ENCODE assay signal across 22 cellular contexts in genomic region chr11:76603202-76603601, GRCh38.
DNase-seq lines count a peak whose midpoint lies in the region; ATAC-seq and TF ChIP-seq lines count a peak whose summit lies in the region.
"Had no signal": no experiment of that assay in that cellular context is flagged by ENCODE, and none has a peak within 500 bp of the region (broad histone marks: within the 10 kb centered on the region; RNA-seq: fewer than 3 reads in every experiment).

No MANE protein-coding gene starts in this region.

- no peak overlapping the region for H2BK12ac ChIP-seq in mesenchymal stem cell (ENCODE audit: low read length in 2 of 2)

- TF ChIP-seq CTCF in adrenal gland (IDR thresholded peaks at IDR 0.05), result no peak

- 91 to 99% (median 96%) methylated on average over 4 of the region's 4 CpGs for WGBS in adrenal gland, 4 donors
- 96% methylated on average over 4 of the region's 4 CpGs for WGBS in mesenchymal stem cell

- H2AK5ac ChIP-seq in mesenchymal stem cell (ENCODE audit: low read length, severe bottlenecking), result no peak overlapping the region

- no peak overlapping the region for H3K18ac ChIP-seq in mesenchymal stem cell (ENCODE audit: low read depth in 1 of 2, low read length in 2 of 2)

- H3K23ac ChIP-seq in mesenchymal stem cell (ENCODE audit: low read length in 2 of 2), result no peak overlapping the region

- H3K14ac ChIP-seq in mesenchymal stem cell (ENCODE audit: low read length in 2 of 2), result no peak overlapping the region

- no peak overlapping the region for H3K4ac ChIP-seq in mesenchymal stem cell (ENCODE audit: low read depth in 1 of 2, low read length in 2 of 2)

- peaks cover 7 to 38% (median 24%) of the 10 kb centered on the region in 10 experiments; a peak in 19 of 20 replicates for H3K4me1 ChIP-seq in BLaER1 treated with 17β-estradiol and CSF1 and Interleukin-3, amounts not matched to agents 10 nM and 100 nM
- H3K4me1 ChIP-seq in adrenal gland (replicated peaks in 1 of 2) (peaks cover 23 to 27% of the 10 kb centered on the region in 2 donors), mesenchymal stem cell (ENCODE audit: control insufficient read depth, insufficient read depth, low read depth, low read length) (peaks cover 14% of the 10 kb centered on the region)
- H3K4me1 ChIP-seq: HAP-1 had no signal

- no peak for TF ChIP-seq POLR2A in adrenal gland (IDR thresholded peaks at IDR 0.05)

- no peaks in the 10 kb centered on the region for H3K36me3 ChIP-seq in BLaER1 treated with 17β-estradiol and CSF1 and Interleukin-3, amounts not matched to agents 10 nM and 100 nM
- H3K36me3 ChIP-seq in adrenal gland (replicated peaks in 1 of 2), result no peaks in the 10 kb centered on the region
- H3K36me3 ChIP-seq in mesenchymal stem cell (ENCODE audit: control insufficient read depth in 1 of 2, insufficient read depth in 2 of 2, low read depth in 1 of 2, low read length in 2 of 2), result no peaks in the 10 kb centered on the region
- H3K36me3 ChIP-seq: gastroesophageal sphincter, HAP-1, MG63, right lobe of liver, stomach had no signal

- DNase-seq in adrenal gland (peak in 2 of 7 donors; percentile 18 to 39), mesenchymal stem cell (no peak), NCI-H2171 treated with DMSO at 0.1 percent for 48 hours (lab: John Stamatoyannopoulos, UW) (no peak), SHP77 (lab: John Stamatoyannopoulos, UW) (no peak)
- DNase-seq in stimulated activated effector memory CD8-positive, alpha-beta T cell treated with anti-CD3 and anti-CD28 coated beads, Interleukin-12 subunit alpha, Interleukin-12 subunit beta, amount 100 ng/mL, for 72 hours (ENCODE audit: low spot score in 2 of 2), result no peak
- DNase-seq: CD4-positive, alpha-beta memory T cell; DMS53; left colon; MG63; NCI-H1694; NCI-H2227 treated with DMSO at 0.1 percent for 48 hours; right lobe of liver; stimulated activated CD4-positive, alpha-beta T cell treated with anti-CD3 and anti-CD28 coated beads, Interleukin-2, amount 100 ng/mL, for 24 hours; stomach; T1000 had no signal

- no peak overlapping the region for H3K9ac ChIP-seq in BLaER1 treated with 17β-estradiol and CSF1 and Interleukin-3, amounts not matched to agents 10 nM and 100 nM
- peak overlapping the region; percentile 47 for H3K9ac ChIP-seq in mesenchymal stem cell (ENCODE audit: low read length)

- no peaks in the 10 kb centered on the region; a peak in 2 of 22 replicates for H4K20me1 ChIP-seq in BLaER1 treated with 17β-estradiol and CSF1 and Interleukin-3, amounts not matched to agents 10 nM and 100 nM

- H2AFZ ChIP-seq in mesenchymal stem cell (ENCODE audit: low read depth, low read length), result no peak overlapping the region

- no peaks in the 10 kb centered on the region; a peak in 1 of 22 replicates for H3K27me3 ChIP-seq in BLaER1 treated with 17β-estradiol and CSF1 and Interleukin-3, amounts not matched to agents 10 nM and 100 nM
- H3K27me3 ChIP-seq in adrenal gland (no peaks in the 10 kb centered on the region), mesenchymal stem cell (ENCODE audit: control insufficient read depth in 1 of 2, insufficient read depth in 1 of 2, low read length in 2 of 2) (no peaks in the 10 kb centered on the region)
- H3K27me3 ChIP-seq: gastroesophageal sphincter, MG63, right lobe of liver, stomach had no signal

- H3K4me3 Mint-ChIP-seq in stimulated activated effector memory CD8-positive, alpha-beta T cell treated with anti-CD3 and anti-CD28 coated beads, Interleukin-12 subunit alpha, Interleukin-12 subunit beta, amount 100 ng/mL, for 72 hours, result no peak overlapping the region
- H3K4me3 Mint-ChIP-seq: CD4-positive, alpha-beta memory T cell had no signal

- H2BK5ac ChIP-seq in mesenchymal stem cell (ENCODE audit: low read depth, low read length, poor library complexity, severe bottlenecking), result no peak overlapping the region

- no peak overlapping the region for H4K91ac ChIP-seq in mesenchymal stem cell (ENCODE audit: low read length)

- peak overlapping the region in 9 of 11 experiments; percentile 54 to 76 (median 67); a peak in 16 of 22 replicates for H3K4me2 ChIP-seq in BLaER1 treated with 17β-estradiol and CSF1 and Interleukin-3, amounts not matched to agents 10 nM and 100 nM
- H3K4me2 ChIP-seq in mesenchymal stem cell (ENCODE audit: low read length, poor library complexity, severe bottlenecking), result no peak overlapping the region

- peaks cover 0 to 13% (median 0%) of the 10 kb centered on the region in 11 experiments; a peak in 5 of 22 replicates for H3K9me3 ChIP-seq in BLaER1 treated with 17β-estradiol and CSF1 and Interleukin-3, amounts not matched to agents 10 nM and 100 nM (replicated peaks in 1 of 11)
- H3K9me3 ChIP-seq in adrenal gland (replicated peaks in 1 of 3) (no peaks in the 10 kb centered on the region), mesenchymal stem cell (ENCODE audit: control insufficient read depth, low read length) (no peaks in the 10 kb centered on the region)
- H3K9me3 ChIP-seq: gastroesophageal sphincter, HAP-1, right lobe of liver, stomach had no signal

- no peak for ATAC-seq in stimulated activated effector memory CD8-positive, alpha-beta T cell treated with anti-CD3 and anti-CD28 coated beads, Interleukin-12 subunit alpha, Interleukin-12 subunit beta, amount 100 ng/mL, for 72 hours
- ATAC-seq in GM18909 (IDR thresholded peaks at IDR 0.05; ENCODE audit: poor library complexity, unreplicated experiment), result no peak

- no peak overlapping the region for H2BK120ac ChIP-seq in mesenchymal stem cell (ENCODE audit: low read depth, low read length)

- no peaks in the 10 kb centered on the region for H3K9me3 Mint-ChIP-seq in stimulated activated effector memory CD8-positive, alpha-beta T cell treated with anti-CD3 and anti-CD28 coated beads, Interleukin-12 subunit alpha, Interleukin-12 subunit beta, amount 100 ng/mL, for 72 hours
- H3K9me3 Mint-ChIP-seq: CD4-positive, alpha-beta memory T cell had no signal

- no peaks in the 10 kb centered on the region for H3K36me3 Mint-ChIP-seq in stimulated activated effector memory CD8-positive, alpha-beta T cell treated with anti-CD3 and anti-CD28 coated beads, Interleukin-12 subunit alpha, Interleukin-12 subunit beta, amount 100 ng/mL, for 72 hours
- H3K36me3 Mint-ChIP-seq: CD4-positive, alpha-beta memory T cell had no signal

- intact Hi-C loops in adrenal gland (cut with DNase I), result no loop called here

- no peak overlapping the region for H3K27ac ChIP-seq in BLaER1 treated with 17β-estradiol and CSF1 and Interleukin-3, amounts not matched to agents 10 nM and 100 nM
- H3K27ac ChIP-seq in adrenal gland, result peak overlapping the region in 3 of 5 donors; percentile 38 to 91 (median 77)
- H3K27ac ChIP-seq in mesenchymal stem cell (ENCODE audit: low read length, poor library complexity, severe bottlenecking), result no peak overlapping the region
- H3K27ac ChIP-seq: epithelial cell of prostate, HL-60, SK-N-MC had no signal

- H3K27ac Mint-ChIP-seq in stimulated activated effector memory CD8-positive, alpha-beta T cell treated with anti-CD3 and anti-CD28 coated beads, Interleukin-12 subunit alpha, Interleukin-12 subunit beta, amount 100 ng/mL, for 72 hours, result peak overlapping the region; percentile 2

- H3K79me1 ChIP-seq in mesenchymal stem cell (replicated peaks; ENCODE audit: low read length, poor library complexity, severe bottlenecking), result no peaks in the 10 kb centered on the region

- no peak overlapping the region for H2BK15ac ChIP-seq in mesenchymal stem cell (ENCODE audit: low read depth, poor library complexity, severe bottlenecking)

- H4K8ac ChIP-seq in mesenchymal stem cell (ENCODE audit: low read length), result no peak overlapping the region

- H3K4me1 Mint-ChIP-seq in stimulated activated effector memory CD8-positive, alpha-beta T cell treated with anti-CD3 and anti-CD28 coated beads, Interleukin-12 subunit alpha, Interleukin-12 subunit beta, amount 100 ng/mL, for 72 hours, result no peaks in the 10 kb centered on the region
- H3K4me1 Mint-ChIP-seq: CD4-positive, alpha-beta memory T cell had no signal

- H3K4me3 ChIP-seq in BLaER1 treated with 17β-estradiol and CSF1 and Interleukin-3, amounts not matched to agents 10 nM and 100 nM, result no peak overlapping the region
- no peak overlapping the region for H3K4me3 ChIP-seq in adrenal gland
- no peak overlapping the region for H3K4me3 ChIP-seq in mesenchymal stem cell (ENCODE audit: insufficient read depth in 1 of 2, low read depth in 1 of 2, low read length in 2 of 2)
- H3K4me3 ChIP-seq: gastroesophageal sphincter, HAP-1, MG63, right lobe of liver, SK-N-MC, stomach had no signal

Comparison
In these comparisons a context has a peak if more than half of its experiments do, and no peak if none do; other contexts are left out.
1. H3K27ac ChIP-seq: peak in adrenal gland (3 of 5); none in BLaER1 treated with 17β-estradiol and CSF1 and Interleukin-3, amounts not matched to agents 10 nM and 100 nM (0 of 11) and mesenchymal stem cell (single experiment).